8 cellular contexts compared by ENCODE assay signal in genomic region chr4:56467284-56468096, GRCh38. TPM values are rescaled to one million over a fixed set of nuclear protein-coding genes. Genes with fewer than 3 reads are reported as not detected.
A peak's percentile ranks its signal among the peaks of the same experiment; 100 is the strongest.
DNase-seq lines count a peak whose midpoint lies in the region; ATAC-seq and TF ChIP-seq lines count a peak whose summit lies in the region.

Gene SRP72, plus strand, starts transcription at chr4:56467617. Its CDS starts 19 bp downstream, at chr4:56467636.

- peaks cover 0 to 26% (median 6%) of the 10 kb centered on the region in 4 donors for H3K4me1 ChIP-seq in right lobe of liver

- DNase-seq in NCI-H82 (lab: John Stamatoyannopoulos, UW) (peak; percentile 91), dorsolateral prefrontal cortex (peak; percentile 82 to 92 (median 89)), right lobe of liver (peak; percentile 87 to 90 (median 89))
- peak; percentile 92 for DNase-seq in activated CD4-positive, alpha-beta memory T cell treated with anti-CD3 and anti-CD28 coated beads for 36 hours
- peak; percentile 87 for DNase-seq in stimulated activated CD4-positive, alpha-beta T cell treated with anti-CD3 and anti-CD28 coated beads, Interleukin-4, amount 100 ng/mL, for 4 hours

- peak within 1 kb of the TSS; percentile 98 for H3K27ac ChIP-seq in C4-2B
- H3K27ac ChIP-seq in dorsolateral prefrontal cortex, result peak within 1 kb of the TSS in 57 of 59 donors; percentile 14 to 90 (median 80)
- peak within 1 kb of the TSS; percentile 52 to 81 (median 63) for H3K27ac ChIP-seq in right lobe of liver

- no peaks in the 10 kb centered on the region for H3K27me3 ChIP-seq in dorsolateral prefrontal cortex
- no peaks in the 10 kb centered on the region for H3K27me3 ChIP-seq in right lobe of liver

- 1% methylated on average over 28 of the region's 62 CpGs for WGBS in right lobe of liver (ENCODE audit: insufficient coverage, low coverage, low lambda C conversion rate, missing lambda C conversion rate)

- POLR2A ChIA-PET in activated CD4-positive, alpha-beta memory T cell treated with anti-CD3 and anti-CD28 coated beads for 36 hours (lab: Charles Lee), result interaction anchor here (0.7 to 2.4 kb wide), 8 partner anchors 16 to 81 kb away, joined by 3 to 31 read pairs (median 5); partner anchors contain the start of genes AASDH, PAICS and PPAT

- peaks cover 3 to 13% (median 4%) of the 10 kb centered on the region in 4 donors for H3K36me3 ChIP-seq in right lobe of liver

- H3K4me3 ChIP-seq in dorsolateral prefrontal cortex (peak within 1 kb of the TSS; percentile 63 to 99 (median 95)), right lobe of liver (peak within 1 kb of the TSS; percentile 90 to 94 (median 93))

- peaks cover 28% of the 10 kb centered on the region for H3K36me3 Mint-ChIP-seq in activated CD4-positive, alpha-beta memory T cell treated with anti-CD3 and anti-CD28 coated beads for 36 hours

- peak within 1 kb of the TSS; percentile 98 for H3K4me3 Mint-ChIP-seq in activated CD4-positive, alpha-beta memory T cell treated with anti-CD3 and anti-CD28 coated beads for 36 hours

- ATAC-seq in GM19372 (IDR thresholded peaks at IDR 0.05; ENCODE audit: low read depth, unreplicated experiment) (peak; percentile 93), HG03558 (IDR thresholded peaks at IDR 0.05; ENCODE audit: extremely low read depth, unreplicated experiment) (peak; percentile 63), right lobe of liver (peak; percentile 97 to 99 (median 98))

- peaks cover 37% of the 10 kb centered on the region for H3K4me1 Mint-ChIP-seq in activated CD4-positive, alpha-beta memory T cell treated with anti-CD3 and anti-CD28 coated beads for 36 hours (ENCODE audit: low read depth)

- CTCF ChIA-PET in activated CD4-positive, alpha-beta memory T cell treated with anti-CD3 and anti-CD28 coated beads for 36 hours (lab: Charles Lee), result interaction anchor here (0.7 to 1.5 kb wide), 5 partner anchors 23 to 369 kb away, joined by 3 to 7 read pairs (median 4); no protein-coding TSS in a partner anchor

- TF ChIP-seq POLR2A in right lobe of liver (IDR thresholded peaks at IDR 0.05), result peak; percentile 64

- no peaks in the 10 kb centered on the region for H3K27me3 Mint-ChIP-seq in activated CD4-positive, alpha-beta memory T cell treated with anti-CD3 and anti-CD28 coated beads for 36 hours

- H3K9me3 ChIP-seq in right lobe of liver, result no peaks in the 10 kb centered on the region

- intact Hi-C loops in activated CD4-positive, alpha-beta memory T cell treated with anti-CD3 and anti-CD28 coated beads for 36 hours (cut with micrococcal nuclease), result loop anchor here (1.0 to 10.0 kb wide), 5 partner anchors 31 to 507 kb away; partner anchors contain the start of genes AASDH, NOA1, PAICS and POLR2B
- intact Hi-C loops in dorsolateral prefrontal cortex (cut with DNase I), result loop anchor here (1.0 to 5.0 kb wide), 3 partner anchors 31 to 60 kb away; partner anchors contain the start of gene PAICS (in 2 of the 2)
- intact Hi-C loops in right lobe of liver (cut with DNase I), result no loop called here

- no peak for TF ChIP-seq CTCF in C4-2B (conservative IDR thresholded peaks at IDR 0.05)
- peak in 20 of 56 donors; percentile 8 to 50 (median 21) for TF ChIP-seq CTCF in dorsolateral prefrontal cortex (IDR thresholded peaks at IDR 0.05 in 54 of 56, conservative IDR thresholded peaks at IDR 0.05 in 2 of 56; ENCODE audit: low read depth in 1 of 56, partially characterized antibody in 56 of 56)
- no peak for TF ChIP-seq CTCF in right lobe of liver (IDR thresholded peaks at IDR 0.05)

- H3K27ac Mint-ChIP-seq in activated CD4-positive, alpha-beta memory T cell treated with anti-CD3 and anti-CD28 coated beads for 36 hours, result peak within 1 kb of the TSS; percentile 97

- no peaks in the 10 kb centered on the region for H3K9me3 Mint-ChIP-seq in activated CD4-positive, alpha-beta memory T cell treated with anti-CD3 and anti-CD28 coated beads for 36 hours

RNA-seq across cellular contexts. Expression of gene SRP72, which starts in this region (rescaled TPM):
- total RNA-seq in activated CD4-positive, alpha-beta memory T cell treated with anti-CD3 and anti-CD28 coated beads for 36 hours, result 100 to 1,000 TPM; 183 to 184 TPM
- total RNA-seq in dorsolateral prefrontal cortex (100 to 1,000 TPM in 6 of 120 experiments, 10 to 100 TPM in 114; 47.9 to 110 (median 81.9) TPM), right lobe of liver (10 to 100 TPM; 41.3 to 54.8 (median 46.6) TPM)

Comparison
In these comparisons a context has a peak if more than half of its experiments do, and no peak if none do; other contexts are left out.
1. Peak in every context shown above with its lines: DNase-seq, ATAC-seq, H3K4me3 ChIP-seq and H3K27ac ChIP-seq.
2. intact Hi-C loops: an anchor here in activated CD4-positive, alpha-beta memory T cell treated with anti-CD3 and anti-CD28 coated beads for 36 hours (1.0 to 10.0 kb wide) and dorsolateral prefrontal cortex (1.0 to 5.0 kb wide); none called in right lobe of liver.